Comparison of ENCODE assay signal across 1 cellular context in genomic region chr1:16184557-16185303, GRCh38.
TF ChIP-seq lines count a peak whose summit lies in the region.

No MANE protein-coding gene starts in this region.

TF ChIP-seq in H1, 55 proteins besides CTCF, POLR2A, EP300 and RAD21:
- TF ChIP-seq TBP (IDR thresholded peaks at IDR 0.05; ENCODE audit: low read depth, low read length), result no peak
- no peak for TF ChIP-seq GABPA (IDR thresholded peaks at IDR 0.05; ENCODE audit: borderline replicate concordance, insufficient read depth, low read length)
- TF ChIP-seq CBX8 (IDR thresholded peaks at IDR 0.05; ENCODE audit: borderline replicate concordance, low read depth, low read length), result no peak
- no peak for TF ChIP-seq CBX5 (IDR thresholded peaks at IDR 0.05; ENCODE audit: low read depth, low read length)
- no peak for TF ChIP-seq SAP30 (IDR thresholded peaks at IDR 0.05; ENCODE audit: insufficient read depth, insufficient replicate concordance, low read length)
- TF ChIP-seq CTBP2 (IDR thresholded peaks at IDR 0.05; ENCODE audit: borderline replicate concordance, insufficient read depth, insufficient read length, low read length), result no peak
- no peak for TF ChIP-seq TCF12 (IDR thresholded peaks at IDR 0.05; ENCODE audit: low read depth, low read length)
- TF ChIP-seq KDM4A (IDR thresholded peaks at IDR 0.05; ENCODE audit: low read depth, low read length, severe bottlenecking), result no peak
TF ChIP-seq in H1: peak in this region for 0.
